ENCODE assay signal across 8 cellular contexts in genomic region chr7:35725280-35725680, GRCh38. TPM values are rescaled to one million over a fixed set of nuclear protein-coding genes. Genes with fewer than 3 reads are reported as not detected.
DNase-seq lines count a peak whose midpoint lies in the region; FAIRE-seq and TF ChIP-seq lines count a peak whose summit lies in the region.

No MANE protein-coding gene starts in this region.

- H2BK15ac ChIP-seq in H9 (ENCODE audit: low read depth, low read length): no peak overlapping the region

- no peaks in the 10 kb centered on the region; the same call in 1 of the 2 replicates for H3K27me3 Mint-ChIP-seq in H9 (ENCODE audit: low read depth)

- no peak overlapping the region for H3K27ac ChIP-seq in H9 (ENCODE audit: insufficient read length, low read depth, low read length)
- H3K27ac ChIP-seq in hepatocyte: no peak overlapping the region

- no peak overlapping the region for H4K91ac ChIP-seq in H9 (ENCODE audit: insufficient read length, low read depth, low read length)

- no peaks in the 10 kb centered on the region for H3K79me1 ChIP-seq in H9 (ENCODE audit: insufficient read depth, low read depth, low read length, poor library complexity, severe bottlenecking)

- no peak overlapping the region for H2BK12ac ChIP-seq in H9 (ENCODE audit: insufficient read length, low read depth, low read length)

- no peaks in the 10 kb centered on the region for H3K9me2 ChIP-seq in hepatocyte (replicated peaks; ENCODE audit: insufficient read depth)

- no peak overlapping the region for H3K4me3 ChIP-seq in hepatocyte

- FAIRE-seq in GM12891 (lab: Jason Lieb, UNC): peak; percentile 87

- H3K56ac ChIP-seq in H9 (ENCODE audit: insufficient read length, low read depth, low read length): no peak overlapping the region

- H4K5ac ChIP-seq in H9 (ENCODE audit: insufficient read length, low read depth, low read length): no peak overlapping the region

- no peaks in the 10 kb centered on the region for H4K20me1 ChIP-seq in H9 (ENCODE audit: control insufficient read depth, insufficient read depth, insufficient read length)
- H4K20me1 ChIP-seq in hepatocyte (ENCODE audit: insufficient read depth, poor library complexity, severe bottlenecking): no peaks in the 10 kb centered on the region

- no peak for DNase-seq in GM12891 (ENCODE audit: insufficient read length, low spot score)
- no peak for DNase-seq in H9
- DNase-seq in T follicular helper cell (ENCODE audit: low read depth): peak; percentile 66
- DNase-seq in effector CD4-positive, alpha-beta T cell: peak; percentile 63
- DNase-seq in DMS53 treated with DMSO at 0.1 percent for 48 hours (lab: John Stamatoyannopoulos, UW; ENCODE audit: unreplicated experiment): no peak
- DNase-seq in COLO829 (ENCODE audit: low spot score): no peak
- DNase-seq in hepatocyte (ENCODE audit: low spot score): no peak
- no peak for DNase-seq in putamen (ENCODE audit: low spot score)

- H3K14ac ChIP-seq in H9 (ENCODE audit: insufficient read depth, low read length): no peak overlapping the region

- H3T11ph ChIP-seq in H9 (ENCODE audit: low read length): no peak overlapping the region

- H3K36me3 ChIP-seq in hepatocyte (replicated peaks; ENCODE audit: insufficient read depth, low read depth): no peaks in the 10 kb centered on the region

- TF ChIP-seq POLR2A in GM12891 (IDR thresholded peaks at IDR 0.05; ENCODE audit: low read depth, low read length): no peak

- H3K9me3 Mint-ChIP-seq in H9: peaks cover 0 to 6% of the 10 kb centered on the region in 2 experiments; a peak in 1 of 5 replicates

- no peaks in the 10 kb centered on the region for H3K36me3 Mint-ChIP-seq in H9 (ENCODE audit: insufficient read depth in 1 of 3, low read depth in 3 of 3)

- no peak overlapping the region for H3K9ac ChIP-seq in H9 (ENCODE audit: extremely low read depth, insufficient read length, low read length)

- H2BK20ac ChIP-seq in H9 (ENCODE audit: low read depth, low read length, poor library complexity, severe bottlenecking): no peak overlapping the region

- no peak overlapping the region for H2BK5ac ChIP-seq in H9 (ENCODE audit: insufficient read length, low read length)

- H3K27ac Mint-ChIP-seq in H9: no peak overlapping the region

- H3K4me1 Mint-ChIP-seq in H9: peaks cover 2 to 3% of the 10 kb centered on the region in 2 experiments; a peak in 1 of 4 replicates

- whole genome bisulfite sequencing in H9 (ENCODE audit: extremely low coverage, insufficient read length, low lambda C conversion rate): no CpG with 5 or more reads among the region's 10 CpGs
- WGBS in hepatocyte (ENCODE audit: low lambda C conversion rate, missing lambda C conversion rate): 90% methylated on average over 10 of the region's 10 CpGs

- H3K9me3 ChIP-seq in H9 (ENCODE audit: control insufficient read depth, low read depth, low read length) (no peaks in the 10 kb centered on the region), hepatocyte (ENCODE audit: low read depth) (no peaks in the 10 kb centered on the region)

- H3K79me2 ChIP-seq in H9 (ENCODE audit: insufficient read depth, low read length): no peaks in the 10 kb centered on the region
- H3K79me2 ChIP-seq in hepatocyte: no peaks in the 10 kb centered on the region

- no peak overlapping the region for H2AFZ ChIP-seq in H9 (ENCODE audit: low read length)
- H2AFZ ChIP-seq in hepatocyte: no peak overlapping the region

- H2BK120ac ChIP-seq in H9 (ENCODE audit: low read depth, low read length, poor library complexity, severe bottlenecking): no peak overlapping the region

- H3K4me1 ChIP-seq in H9 (ENCODE audit: insufficient read depth, low read length) (no peaks in the 10 kb centered on the region), hepatocyte (ENCODE audit: insufficient read depth) (peaks cover 17% of the 10 kb centered on the region)

- H3K18ac ChIP-seq in H9 (ENCODE audit: insufficient read length, low read depth, low read length): no peak overlapping the region

- H4K8ac ChIP-seq in H9 (replicated peaks; ENCODE audit: insufficient read length, low read depth, low read length): no peak overlapping the region

- H3K23me2 ChIP-seq in H9 (ENCODE audit: insufficient read length, low read depth, low read length, poor library complexity, severe bottlenecking): no peaks in the 10 kb centered on the region

- H3K27me3 ChIP-seq in H9 (ENCODE audit: insufficient read depth, low read length) (no peaks in the 10 kb centered on the region), hepatocyte (no peaks in the 10 kb centered on the region)

- no peak overlapping the region for H3K23ac ChIP-seq in H9 (ENCODE audit: insufficient read length, low read depth, low read length)

- no peak overlapping the region for H3K4me3 Mint-ChIP-seq in H9

- H2AK5ac ChIP-seq in H9 (ENCODE audit: insufficient read length, low read length): no peak overlapping the region

- TF ChIP-seq CTCF in H9 (conservative IDR thresholded peaks at IDR 0.05) (peak; percentile 31; the same call in 1 of the 3 replicates), hepatocyte (IDR thresholded peaks at IDR 0.05; ENCODE audit: poor library complexity) (no peak)

- H3K4me2 ChIP-seq in H9 (ENCODE audit: insufficient read depth, insufficient read length, low read length): no peak overlapping the region
- H3K4me2 ChIP-seq in hepatocyte: no peak overlapping the region

- H3K4ac ChIP-seq in H9 (ENCODE audit: low read depth, low read length): no peak overlapping the region

TF ChIP-seq in GM12891, 5 proteins besides CTCF, POLR2A, EP300 and RAD21:
- TF ChIP-seq PAX5 (IDR thresholded peaks at IDR 0.05; ENCODE audit: insufficient read depth, low read length, severe bottlenecking) (no peak), POLR2AphosphoS5 (IDR thresholded peaks at IDR 0.05; ENCODE audit: low read depth, low read length) (no peak), SPI1 (IDR thresholded peaks at IDR 0.05; ENCODE audit: low read depth, low read length) (peak; percentile 64), POU2F2 (IDR thresholded peaks at IDR 0.05; ENCODE audit: low read depth, low read length) (peak; percentile 57; the same call in 1 of the 2 replicates), TAF1 (IDR thresholded peaks at IDR 0.05; ENCODE audit: low read depth, low read length) (no peak)
TF ChIP-seq in GM12891: peak in this region for 2.

RNA-seq across cellular contexts. Expression of gene HERPUD2, which starts 30.3 kb away (rescaled TPM):
- polyA plus RNA-seq in GM12891 (2012; ENCODE audit: low read depth, missing spikeins): 7.3 TPM
- total RNA-seq in H9 (2021): 14.6 and 17.0 TPM in 2 replicates
- 25.5 and 31.3 TPM in 2 replicates for total RNA-seq in hepatocyte
- 26.8 and 28.0 TPM in 2 replicates for polyA plus RNA-seq in hepatocyte

Comparison
In these comparisons a context has a peak if more than half of its experiments do, and no peak if none do; other contexts are left out.
1. DNase-seq: peak in T follicular helper cell (single experiment) and effector CD4-positive, alpha-beta T cell (single experiment); none in GM12891 (single experiment), H9 (single experiment), DMS53 treated with DMSO at 0.1 percent for 48 hours (single experiment), COLO829 (single experiment), hepatocyte (single experiment) and putamen (single experiment).